In genomic region chr4:43968041-43968440, GRCh38 we compare ENCODE assay signal across 5 cellular contexts.
"Had no signal": no experiment of that assay in that cellular context is flagged by ENCODE, and none has a peak within 500 bp of the region (broad histone marks: within the 10 kb centered on the region; RNA-seq: fewer than 3 reads in every experiment).

No MANE protein-coding gene starts in this region.

- H3K4me3 ChIP-seq: K562 had no signal

- DNase-seq: IMR-90, KBM-7 had no signal

- H3K27ac ChIP-seq: HL-60 had no signal

- ATAC-seq: HepG2, K562 had no signal
